Comparison of ENCODE assay signal across 9 cellular contexts in the genomic region with DNA sequence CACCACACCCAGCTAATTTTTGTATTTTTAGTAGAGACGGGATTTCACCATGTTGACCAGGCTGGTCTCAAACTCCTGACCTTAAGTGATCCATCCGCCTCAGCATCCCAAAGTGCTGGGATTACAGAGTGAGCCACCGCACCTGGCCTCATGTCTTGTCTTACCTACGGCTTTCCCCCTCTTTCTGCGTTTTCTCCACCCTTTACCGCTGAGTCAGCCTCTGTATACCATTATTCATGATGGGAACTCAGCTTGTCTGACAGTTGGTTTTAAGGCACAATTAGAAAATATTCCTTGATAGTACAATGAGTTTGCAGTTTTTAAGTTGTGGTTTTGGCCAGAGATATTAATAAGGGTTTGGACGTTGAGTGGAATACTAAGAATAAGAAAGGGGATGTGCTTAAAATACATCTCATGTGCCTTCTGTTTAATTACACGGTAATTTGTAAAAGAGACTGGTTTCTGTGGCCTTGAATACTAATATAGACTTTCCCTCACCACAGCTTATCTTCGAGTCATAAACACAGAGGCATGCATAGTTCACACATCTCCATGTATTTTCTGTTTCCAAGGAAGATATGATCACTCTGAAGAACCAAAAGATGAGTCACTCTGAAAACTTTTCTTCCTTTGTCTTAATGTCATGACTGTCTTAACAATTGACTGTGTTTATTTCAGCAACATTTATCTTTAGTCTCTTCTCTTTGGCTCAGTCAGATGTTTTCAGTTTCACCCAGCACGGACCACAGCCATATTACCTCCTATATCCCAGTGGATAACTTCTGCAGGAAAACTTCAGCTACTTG. TPM values are rescaled to one million over a fixed set of nuclear protein-coding genes. Genes with fewer than 3 reads are reported as not detected.
DNase-seq lines count a peak whose midpoint lies in the region; ATAC-seq, FAIRE-seq and TF ChIP-seq lines count a peak whose summit lies in the region.
"Had no signal": no experiment of that assay in that cellular context is flagged by ENCODE, and none has a peak within 500 bp of the region (broad histone marks: within the 10 kb centered on the region; RNA-seq: fewer than 3 reads in every experiment).

No MANE protein-coding gene starts in this region.

- H3K4me2 ChIP-seq in neuronal stem cell (ENCODE audit: insufficient read depth, low read length, poor library complexity, severe bottlenecking): no peak overlapping the region

- no peak overlapping the region for H2AK5ac ChIP-seq in neuronal stem cell (ENCODE audit: low read depth, low read length)

- no CpG with 5 or more reads among the region's 10 CpGs for WGBS in neuronal stem cell (ENCODE audit: extremely low coverage in 2 of 2, insufficient read length in 2 of 2, insufficient replicate concordance in 1 of 2), 2 donors

- ATAC-seq in stimulated activated effector memory CD8-positive, alpha-beta T cell treated with anti-CD3 and anti-CD28 coated beads, Interleukin-12 subunit alpha, Interleukin-12 subunit beta, amount 100 ng/mL, for 72 hours: peak; percentile 86
- no peak for ATAC-seq in GM18858 (IDR thresholded peaks at IDR 0.05; ENCODE audit: unreplicated experiment)

- peaks cover 3% of the 10 kb centered on the region for H3K9me3 Mint-ChIP-seq in activated CD4-positive, alpha-beta T cell treated with anti-CD3 and anti-CD28 coated beads, Interleukin-2, amount 10 ng/mL, durations not matched to agents 7 days and 5 days
- H3K9me3 Mint-ChIP-seq in stimulated activated effector memory CD8-positive, alpha-beta T cell treated with anti-CD3 and anti-CD28 coated beads, Interleukin-12 subunit alpha, Interleukin-12 subunit beta, amount 100 ng/mL, for 72 hours: no peaks in the 10 kb centered on the region

- H3K18ac ChIP-seq in neuronal stem cell (ENCODE audit: low read length): no peak overlapping the region

- no peak overlapping the region for H3K14ac ChIP-seq in neuronal stem cell (ENCODE audit: low read length)

- no peak overlapping the region for H3K4ac ChIP-seq in neuronal stem cell (ENCODE audit: low read length)

- peak overlapping the region; percentile 37 for H3K27ac Mint-ChIP-seq in activated CD4-positive, alpha-beta T cell treated with anti-CD3 and anti-CD28 coated beads, Interleukin-2, amount 10 ng/mL, durations not matched to agents 7 days and 5 days
- H3K27ac Mint-ChIP-seq in stimulated activated effector memory CD8-positive, alpha-beta T cell treated with anti-CD3 and anti-CD28 coated beads, Interleukin-12 subunit alpha, Interleukin-12 subunit beta, amount 100 ng/mL, for 72 hours: peak overlapping the region; percentile 57

- H3K27me3 Mint-ChIP-seq in activated CD4-positive, alpha-beta T cell treated with anti-CD3 and anti-CD28 coated beads, Interleukin-2, amount 10 ng/mL, durations not matched to agents 7 days and 5 days: no peaks in the 10 kb centered on the region

- H2AFZ ChIP-seq in neuronal stem cell (ENCODE audit: low read length): no peak overlapping the region

- H3K4me1 ChIP-seq in neuronal stem cell (ENCODE audit: control insufficient read depth in 2 of 2, insufficient read depth in 1 of 2, low read depth in 1 of 2, low read length in 2 of 2): no peaks in the 10 kb centered on the region

- H2BK15ac ChIP-seq in neuronal stem cell (ENCODE audit: low read length): no peak overlapping the region

- CTCF ChIA-PET in activated CD4-positive, alpha-beta T cell treated with anti-CD3 and anti-CD28 coated beads, Interleukin-2, amount 10 ng/mL, durations not matched to agents 7 days and 5 days (lab: Charles Lee): interaction anchor here (0.6 to 3.4 kb wide), 8 partner anchors 10 to 625 kb away, joined by 3 to 18 read pairs (median 4); no protein-coding TSS in a partner anchor
- CTCF ChIA-PET in RWPE1 (lab: Yijun Ruan, JAX): interaction anchor here (1.5 kb wide), 1 partner anchor 44 kb away, joined by 3 read pairs; no protein-coding TSS in a partner anchor

- no peak for TF ChIP-seq CTCF in RWPE1 (conservative IDR thresholded peaks at IDR 0.05; ENCODE audit: low read depth)

- H3K4me1 Mint-ChIP-seq in activated CD4-positive, alpha-beta T cell treated with anti-CD3 and anti-CD28 coated beads, Interleukin-2, amount 10 ng/mL, durations not matched to agents 7 days and 5 days: peaks cover 68% of the 10 kb centered on the region
- H3K4me1 Mint-ChIP-seq in stimulated activated effector memory CD8-positive, alpha-beta T cell treated with anti-CD3 and anti-CD28 coated beads, Interleukin-12 subunit alpha, Interleukin-12 subunit beta, amount 100 ng/mL, for 72 hours: peaks cover 52% of the 10 kb centered on the region

- H3K36me3 Mint-ChIP-seq in activated CD4-positive, alpha-beta T cell treated with anti-CD3 and anti-CD28 coated beads, Interleukin-2, amount 10 ng/mL, durations not matched to agents 7 days and 5 days (ENCODE audit: low read depth): peaks cover 19% of the 10 kb centered on the region
- peaks cover 16% of the 10 kb centered on the region for H3K36me3 Mint-ChIP-seq in stimulated activated effector memory CD8-positive, alpha-beta T cell treated with anti-CD3 and anti-CD28 coated beads, Interleukin-12 subunit alpha, Interleukin-12 subunit beta, amount 100 ng/mL, for 72 hours

- H4K8ac ChIP-seq in neuronal stem cell (ENCODE audit: low read depth, low read length): no peak overlapping the region

- H3K79me1 ChIP-seq in neuronal stem cell (ENCODE audit: low read depth, low read length): no peaks in the 10 kb centered on the region

- no peaks in the 10 kb centered on the region for H3K27me3 ChIP-seq in neuronal stem cell (ENCODE audit: control insufficient read depth in 3 of 3, insufficient read depth in 3 of 3, low read depth in 1 of 3, low read length in 3 of 3)

- no peak for DNase-seq in activated CD4-positive, alpha-beta T cell treated with anti-CD3 and anti-CD28 coated beads, Interleukin-2, amount 10 ng/mL, durations not matched to agents 7 days and 5 days
- no peak for DNase-seq in activated CD4-positive, alpha-beta T cell treated with anti-CD3 and anti-CD28 coated beads, Interleukin-2, amount 50 U/mL, for 48 hours
- DNase-seq in RWPE1 (ENCODE audit: low spot score) (peak; percentile 75), epithelial cell of prostate (ENCODE audit: low read depth, low spot score) (peak; percentile 80), GM19239 (ENCODE audit: insufficient read length, low spot score) (no peak), neuronal stem cell (ENCODE audit: low spot score) (no peak)
- DNase-seq in stimulated activated effector memory CD8-positive, alpha-beta T cell treated with anti-CD3 and anti-CD28 coated beads, Interleukin-12 subunit alpha, Interleukin-12 subunit beta, amount 100 ng/mL, for 72 hours (ENCODE audit: low spot score in 2 of 2): no peak

- H3K9me3 ChIP-seq in neuronal stem cell (replicated peaks in 1 of 2; ENCODE audit: control insufficient read depth in 2 of 2, insufficient read depth in 1 of 2, low read depth in 1 of 2, low read length in 2 of 2): no peaks in the 10 kb centered on the region

- POLR2A ChIA-PET in activated CD4-positive, alpha-beta T cell treated with anti-CD3 and anti-CD28 coated beads, Interleukin-2, amount 10 ng/mL, durations not matched to agents 7 days and 5 days (lab: Charles Lee): interaction anchor here (1.0 kb wide), 1 partner anchor 9 kb away, joined by 3 read pairs; no protein-coding TSS in a partner anchor
- POLR2A ChIA-PET in RWPE1 (lab: Yijun Ruan, JAX; ENCODE audit: low non-redundant PET): interaction anchor here (0.7 kb wide), 1 partner anchor 149 kb away, joined by 3 read pairs; no protein-coding TSS in a partner anchor

- H3K4me3 Mint-ChIP-seq in activated CD4-positive, alpha-beta T cell treated with anti-CD3 and anti-CD28 coated beads, Interleukin-2, amount 10 ng/mL, durations not matched to agents 7 days and 5 days: no peak overlapping the region
- H3K4me3 Mint-ChIP-seq in stimulated activated effector memory CD8-positive, alpha-beta T cell treated with anti-CD3 and anti-CD28 coated beads, Interleukin-12 subunit alpha, Interleukin-12 subunit beta, amount 100 ng/mL, for 72 hours: peak overlapping the region; percentile 20

- H3K4me3 ChIP-seq in neuronal stem cell (ENCODE audit: low read length in 2 of 2): no peak overlapping the region

- no peak overlapping the region for H2BK5ac ChIP-seq in neuronal stem cell (ENCODE audit: low read length)

- H3K27ac ChIP-seq in RWPE1: peak overlapping the region; percentile 71
- peak overlapping the region; percentile 88 for H3K27ac ChIP-seq in epithelial cell of prostate
- H3K27ac ChIP-seq in neuronal stem cell (replicated peaks; ENCODE audit: low read length): no peak overlapping the region
- H3K27ac ChIP-seq: C4-2B had no signal

- H2BK12ac ChIP-seq in neuronal stem cell (ENCODE audit: low read length): no peak overlapping the region

- no peak overlapping the region for H4K91ac ChIP-seq in neuronal stem cell (ENCODE audit: low read depth, low read length, poor library complexity)

- FAIRE-seq in GM19239 (lab: Jason Lieb, UNC): no peak

- H2BK120ac ChIP-seq in neuronal stem cell (ENCODE audit: low read depth, low read length): no peak overlapping the region

- no peaks in the 10 kb centered on the region for H3K36me3 ChIP-seq in neuronal stem cell (replicated peaks in 1 of 2; ENCODE audit: control insufficient read depth in 2 of 2, insufficient read depth in 2 of 2, low read length in 2 of 2)

- H3K23ac ChIP-seq in neuronal stem cell (ENCODE audit: low read depth, low read length, poor library complexity): no peak overlapping the region

- H3K9ac ChIP-seq in neuronal stem cell (ENCODE audit: low read depth, low read length, poor library complexity): no peak overlapping the region

RNA-seq across cellular contexts. Expression of gene PITPNC1, which starts 54.3 kb away (rescaled TPM):
- total RNA-seq in activated CD4-positive, alpha-beta T cell treated with anti-CD3 and anti-CD28 coated beads, Interleukin-2, amount 10 ng/mL, durations not matched to agents 7 days and 5 days: 10 to 100 TPM; 57.0 to 67.1 TPM
- polyA plus RNA-seq in neuronal stem cell (2013, experiment 1 of 2): 16.3 TPM
- polyA plus RNA-seq in neuronal stem cell (2013, experiment 2 of 2): 16.7 TPM

Comparison
In these comparisons a context has a peak if more than half of its experiments do, and no peak if none do; other contexts are left out.
1. DNase-seq: peak in RWPE1 (single experiment) and epithelial cell of prostate (single experiment); none in activated CD4-positive, alpha-beta T cell treated with anti-CD3 and anti-CD28 coated beads, Interleukin-2, amount 10 ng/mL, durations not matched to agents 7 days and 5 days (single experiment), activated CD4-positive, alpha-beta T cell treated with anti-CD3 and anti-CD28 coated beads, Interleukin-2, amount 50 U/mL, for 48 hours (0 of 2), stimulated activated effector memory CD8-positive, alpha-beta T cell treated with anti-CD3 and anti-CD28 coated beads, Interleukin-12 subunit alpha, Interleukin-12 subunit beta, amount 100 ng/mL, for 72 hours (0 of 2), GM19239 (single experiment) and neuronal stem cell (single experiment).